ENCODE assay signal across 31 cellular contexts in the genomic region with DNA sequence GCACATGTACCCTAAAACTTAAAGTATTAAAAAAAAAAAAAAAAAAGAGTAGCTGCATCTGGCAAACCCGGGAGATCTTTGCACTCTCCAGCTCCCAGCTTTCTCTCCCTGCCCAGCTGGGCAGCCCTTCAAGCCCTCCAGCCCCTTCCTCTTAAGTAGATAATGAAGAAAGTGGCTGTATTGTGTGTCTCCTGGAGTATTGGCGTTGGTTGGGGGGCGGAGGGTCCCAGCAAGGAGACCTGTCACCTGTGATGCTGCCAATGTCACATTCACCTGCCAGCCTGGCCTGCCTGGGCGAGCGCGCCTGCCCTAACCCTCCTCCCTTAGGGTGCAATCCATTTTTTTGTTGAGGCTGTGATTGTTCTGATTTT. TPM values are rescaled to one million over a fixed set of nuclear protein-coding genes. Genes with fewer than 3 reads are reported as not detected.
"Had no signal": no experiment of that assay in that cellular context is flagged by ENCODE, and none has a peak within 500 bp of the region (broad histone marks: within the 10 kb centered on the region; RNA-seq: fewer than 3 reads in every experiment).

No MANE protein-coding gene starts in this region.

- DNase-seq: activated CD4-positive, alpha-beta memory T cell treated with anti-CD3 and anti-CD28 coated beads, Interleukin-2, amount 10 ng/mL, durations not matched to agents 7 days and 5 days; activated CD4-positive, alpha-beta T cell treated with anti-CD3 and anti-CD28 coated beads, Interleukin-2, amount 10 ng/mL, durations not matched to agents 24 days and 14 days; activated CD4-positive, CD25-positive, alpha-beta regulatory T cell; activated CD8-positive, alpha-beta memory T cell treated with anti-CD3 and anti-CD28 coated beads, Interleukin-2, amount 10 ng/mL, durations not matched to agents 7 days and 5 days; activated gamma-delta T cell; activated T-cell treated with anti-CD3 and anti-CD28 coated beads for 4 hours; body of pancreas; dermis blood vessel endothelial cell; effector memory CD4-positive, alpha-beta T cell; left ventricle myocardium superior; pancreas; psoas muscle; stimulated activated CD4-positive, alpha-beta T cell treated with anti-CD3 and anti-CD28 coated beads, Interleukin-12 subunit alpha, Interleukin-12 subunit beta, amount 100 ng/mL, for 4 hours; stimulated activated CD4-positive, alpha-beta T cell treated with anti-CD3 and anti-CD28 coated beads, Interleukin-4, amount 100 ng/mL, for 4 hours; substantia nigra; SW 1271; T-helper 17 cell; tibial artery had no signal

- H3K36me3 ChIP-seq: neutrophil, pancreas, right atrium auricular region, tibial artery had no signal

- H3K4me3 ChIP-seq: body of pancreas, psoas muscle, right atrium auricular region, tibial artery had no signal

- H3K4me1 Mint-ChIP-seq: activated naive CD4-positive, alpha-beta T cell treated with anti-CD3 and anti-CD28 coated beads, Interleukin-2, amount 50 U/mL, for 24 hours had no signal

- H3K27ac ChIP-seq: neutrophil, psoas muscle, right atrium auricular region, tibial artery had no signal

- H3K9me3 Mint-ChIP-seq: activated CD4-positive, alpha-beta memory T cell treated with anti-CD3 and anti-CD28 coated beads, Interleukin-2, amount 10 ng/mL, durations not matched to agents 7 days and 5 days; activated CD4-positive, alpha-beta T cell treated with anti-CD3 and anti-CD28 coated beads, Interleukin-2, amount 10 ng/mL, durations not matched to agents 24 days and 14 days; activated naive CD4-positive, alpha-beta T cell treated with anti-CD3 and anti-CD28 coated beads, Interleukin-2, amount 50 U/mL, for 24 hours; memory B cell; stimulated activated naive CD8-positive, alpha-beta T cell treated with anti-CD3 and anti-CD28 coated beads, Interleukin-15, Interleukin-2, amounts not matched to agents 100 ng/mL and 50 ng/mL, for 24 hours had no signal

- ATAC-seq: activated CD8-positive, alpha-beta memory T cell treated with anti-CD3 and anti-CD28 coated beads, Interleukin-2, amount 10 ng/mL, durations not matched to agents 7 days and 5 days; body of pancreas; esophagus mucosa; left ventricle myocardium superior; psoas muscle; T-helper 17 cell had no signal

- H3K9me3 ChIP-seq: body of pancreas, neutrophil, pancreas, psoas muscle, right atrium auricular region, tibial artery had no signal

- H3K36me3 Mint-ChIP-seq: activated CD8-positive, alpha-beta memory T cell treated with anti-CD3 and anti-CD28 coated beads, Interleukin-2, amount 10 ng/mL, durations not matched to agents 7 days and 5 days; memory B cell had no signal

- FAIRE-seq: endothelial cell of umbilical vein, frontal cortex, pancreas had no signal

- H3K4me1 ChIP-seq: psoas muscle had no signal

- H3K4me3 Mint-ChIP-seq: activated CD4-positive, alpha-beta memory T cell treated with anti-CD3 and anti-CD28 coated beads, Interleukin-2, amount 10 ng/mL, durations not matched to agents 7 days and 5 days; activated CD4-positive, alpha-beta T cell treated with anti-CD3 and anti-CD28 coated beads, Interleukin-2, amount 10 ng/mL, durations not matched to agents 24 days and 14 days; stimulated activated naive CD8-positive, alpha-beta T cell treated with anti-CD3 and anti-CD28 coated beads, Interleukin-15, Interleukin-2, amounts not matched to agents 100 ng/mL and 50 ng/mL, for 24 hours had no signal

- H3K27me3 ChIP-seq: body of pancreas, pancreas had no signal

- H3K27ac Mint-ChIP-seq: activated CD4-positive, alpha-beta memory T cell treated with anti-CD3 and anti-CD28 coated beads, Interleukin-2, amount 10 ng/mL, durations not matched to agents 7 days and 5 days; activated CD4-positive, alpha-beta T cell treated with anti-CD3 and anti-CD28 coated beads, Interleukin-2, amount 10 ng/mL, durations not matched to agents 24 days and 14 days; activated CD8-positive, alpha-beta memory T cell treated with anti-CD3 and anti-CD28 coated beads, Interleukin-2, amount 10 ng/mL, durations not matched to agents 7 days and 5 days; activated naive CD4-positive, alpha-beta T cell treated with anti-CD3 and anti-CD28 coated beads, Interleukin-2, amount 50 U/mL, for 24 hours; memory B cell; stimulated activated naive CD8-positive, alpha-beta T cell treated with anti-CD3 and anti-CD28 coated beads, Interleukin-15, Interleukin-2, amounts not matched to agents 100 ng/mL and 50 ng/mL, for 24 hours; T-helper 17 cell had no signal

RNA-seq across cellular contexts. Expression of gene C2orf72, which starts 2.0 kb away (rescaled TPM):
- total RNA-seq: mononuclear cell, myocyte, T-helper 17 cell had no signal

RNA-seq across cellular contexts. Expression of gene SPATA3, which starts 43.4 kb away (rescaled TPM):
- total RNA-seq: activated CD4-positive, alpha-beta T cell treated with anti-CD3 and anti-CD28 coated beads, Interleukin-2, amount 10 ng/mL, durations not matched to agents 24 days and 14 days; body of pancreas; cardiac septum; chondrocyte; dermis blood vessel endothelial cell; endothelial cell of umbilical vein; esophagus mucosa; frontal cortex; left ventricle myocardium superior; mononuclear cell; myocyte; pancreas; psoas muscle; right atrium auricular region; T-helper 17 cell; urinary bladder had no signal
- polyA plus RNA-seq: endothelial cell of umbilical vein, pancreas, psoas muscle, urinary bladder had no signal
